ENCODE assay signal across 9 cellular contexts in genomic region chr1:46533179-46533864, GRCh38. TPM values are rescaled to one million over a fixed set of nuclear protein-coding genes. Genes with fewer than 3 reads are reported as not detected.
A peak's percentile ranks its signal among the peaks of the same experiment; 100 is the strongest.
DNase-seq lines count a peak whose midpoint lies in the region; ATAC-seq and TF ChIP-seq lines count a peak whose summit lies in the region.
"Had no signal": no experiment of that assay in that cellular context is flagged by ENCODE, and none has a peak within 500 bp of the region (broad histone marks: within the 10 kb centered on the region; RNA-seq: fewer than 3 reads in every experiment).

No MANE protein-coding gene starts in this region.

- TF ChIP-seq EP300 in esophagus muscularis mucosa (IDR thresholded peaks at IDR 0.05) (no peak), upper lobe of left lung (IDR thresholded peaks at IDR 0.05) (no peak)

- in situ Hi-C loops in ACHN (cut with HindIII; ENCODE audit: low pct_ligation_motif_present, low pct_unique_long_range_greater_than_20kb, low sequenced_read_pairs), result no loop called here

- peak overlapping the region; percentile 77 for H3K27ac Mint-ChIP-seq in CD8-positive, alpha-beta T cell
- H3K27ac Mint-ChIP-seq in nephron progenitor cell, result no peak overlapping the region

- H3K27me3 Mint-ChIP-seq in CD8-positive, alpha-beta T cell (ENCODE audit: low read depth), result peaks cover 19% of the 10 kb centered on the region
- H3K27me3 Mint-ChIP-seq in activated T-cell treated with anti-CD3 and anti-CD28 coated beads, Interleukin-2, amount 50 U/mL, for 4 hours (ENCODE audit: low read depth), result peaks cover 16% of the 10 kb centered on the region
- peaks cover 92% of the 10 kb centered on the region for H3K27me3 Mint-ChIP-seq in nephron progenitor cell (ENCODE audit: low read depth, poor library complexity)

- CTCF ChIA-PET in CD8-positive, alpha-beta T cell (lab: Charles Lee), result interaction anchor here (0.7 to 4.8 kb wide), 7 partner anchors 11 to 193 kb away, joined by 3 to 30 read pairs (median 4); partner anchors contain the start of gene KNCN

- TF ChIP-seq CTCF in CD8-positive, alpha-beta T cell (IDR thresholded peaks at IDR 0.05), result no peak
- TF ChIP-seq CTCF in esophagus muscularis mucosa (IDR thresholded peaks at IDR 0.05), result no peak
- TF ChIP-seq CTCF in nephron progenitor cell (IDR thresholded peaks at IDR 0.05), result no peak
- TF ChIP-seq CTCF in upper lobe of left lung (IDR thresholded peaks at IDR 0.05), result no peak

- TF ChIP-seq POLR2A in esophagus muscularis mucosa (IDR thresholded peaks at IDR 0.05; ENCODE audit: low read depth) (no peak), upper lobe of left lung (IDR thresholded peaks at IDR 0.05) (no peak)

- no peaks in the 10 kb centered on the region for H3K27me3 ChIP-seq in CD8-positive, alpha-beta T cell (ENCODE audit: insufficient read depth, low read length)
- H3K27me3 ChIP-seq in esophagus muscularis mucosa (peaks cover 0 to 21% (median 0%) of the 10 kb centered on the region in 4 donors), upper lobe of left lung (peaks cover 0 to 2% (median 0%) of the 10 kb centered on the region in 4 donors)

- POLR2A ChIA-PET in CD8-positive, alpha-beta T cell (lab: Charles Lee), result interaction anchor here (0.6 to 1.5 kb wide), 4 partner anchors 14 to 286 kb away, joined by 3 read pairs; partner anchors contain the start of gene RAD54L

- peaks cover 7% of the 10 kb centered on the region for H3K4me1 ChIP-seq in CD8-positive, alpha-beta T cell (ENCODE audit: insufficient read depth, low read length)
- H3K4me1 ChIP-seq in esophagus muscularis mucosa, result peaks cover 7 to 14% (median 14%) of the 10 kb centered on the region in 4 donors
- peaks cover 5 to 15% (median 6%) of the 10 kb centered on the region in 4 donors for H3K4me1 ChIP-seq in upper lobe of left lung

- peaks cover 3% of the 10 kb centered on the region for H3K4me1 Mint-ChIP-seq in CD8-positive, alpha-beta T cell (ENCODE audit: low read depth)
- peaks cover 9% of the 10 kb centered on the region for H3K4me1 Mint-ChIP-seq in activated T-cell treated with anti-CD3 and anti-CD28 coated beads, Interleukin-2, amount 50 U/mL, for 4 hours (ENCODE audit: low read depth)
- H3K4me1 Mint-ChIP-seq in nephron progenitor cell, result peaks cover 5% of the 10 kb centered on the region

- peak; percentile 77 for ATAC-seq in CD8-positive, alpha-beta T cell
- ATAC-seq in activated T-cell treated with anti-CD3 and anti-CD28 coated beads, Interleukin-2, amount 50 U/mL, for 4 hours, result peak; percentile 82 to 83
- peak in 1 of 2 donors; percentile 64 for ATAC-seq in upper lobe of left lung (ENCODE audit: low FRiP score in 2 of 2)

- no peaks in the 10 kb centered on the region for H3K36me3 Mint-ChIP-seq in CD8-positive, alpha-beta T cell
- no peaks in the 10 kb centered on the region for H3K36me3 Mint-ChIP-seq in activated T-cell treated with anti-CD3 and anti-CD28 coated beads, Interleukin-2, amount 50 U/mL, for 4 hours (ENCODE audit: insufficient read depth)
- no peaks in the 10 kb centered on the region for H3K36me3 Mint-ChIP-seq in nephron progenitor cell (ENCODE audit: low read depth)

- H3K36me3 ChIP-seq in CD8-positive, alpha-beta T cell (ENCODE audit: insufficient read depth, low read length), result no peaks in the 10 kb centered on the region
- H3K36me3 ChIP-seq in esophagus muscularis mucosa, result no peaks in the 10 kb centered on the region
- no peaks in the 10 kb centered on the region for H3K36me3 ChIP-seq in upper lobe of left lung

- peak overlapping the region; percentile 85 for H3K4me3 Mint-ChIP-seq in CD8-positive, alpha-beta T cell
- peak overlapping the region; percentile 65 for H3K4me3 Mint-ChIP-seq in activated T-cell treated with anti-CD3 and anti-CD28 coated beads, Interleukin-2, amount 50 U/mL, for 4 hours
- peak overlapping the region; percentile 84 for H3K4me3 Mint-ChIP-seq in nephron progenitor cell

- H3K27ac ChIP-seq in CD8-positive, alpha-beta T cell (ENCODE audit: low read depth, low read length), result peak overlapping the region; percentile 55
- H3K27ac ChIP-seq in esophagus muscularis mucosa (replicated peaks in 1 of 4) (peak overlapping the region; percentile 78 to 86 (median 84)), upper lobe of left lung (peak overlapping the region in 1 of 4 donors; percentile 11)

- peak; percentile 27 to 72 (median 48) for DNase-seq in CD8-positive, alpha-beta T cell
- DNase-seq in NCI-H1105 (lab: John Stamatoyannopoulos, UW), result peak; percentile 66
- DNase-seq in activated T-cell treated with anti-CD3 and anti-CD28 coated beads, Interleukin-2, amount 50 U/mL, for 4 hours, result peak; percentile 49
- DNase-seq in esophagus muscularis mucosa (ENCODE audit: extremely low spot score), result no peak
- peak; percentile 64 for DNase-seq in nephron progenitor cell
- DNase-seq in upper lobe of left lung, result peak in 1 of 2 donors; percentile 90
- no peak for DNase-seq in ACHN
- no peak for DNase-seq in SIG-M5 (lab: John Stamatoyannopoulos, UW)

- WGBS in esophagus muscularis mucosa, result 31% methylated on average over 10 of the region's 71 CpGs
- WGBS in upper lobe of left lung, 2 donors, result 35 to 41% methylated on average over 6 to 7 of the region's 71 CpGs

- intact Hi-C loops in CD8-positive, alpha-beta T cell (cut with DNase I, micrococcal nuclease), result loop anchor here (1.0 to 5.0 kb wide), 3 partner anchors 69 to 192 kb away; partner anchors contain the start of genes MKNK1 (in 1 of the 2) and MOB3C (in 1 of the 2)
- intact Hi-C loops in esophagus muscularis mucosa (cut with DNase I), result loop anchor here (2.0 kb wide), 1 partner anchor 127 kb away; no protein-coding TSS in a partner anchor

- no peaks in the 10 kb centered on the region for H3K9me3 Mint-ChIP-seq in CD8-positive, alpha-beta T cell
- no peaks in the 10 kb centered on the region for H3K9me3 Mint-ChIP-seq in activated T-cell treated with anti-CD3 and anti-CD28 coated beads, Interleukin-2, amount 50 U/mL, for 4 hours
- peaks cover 26% of the 10 kb centered on the region for H3K9me3 Mint-ChIP-seq in nephron progenitor cell

- no peaks in the 10 kb centered on the region for H3K9me3 ChIP-seq in CD8-positive, alpha-beta T cell (ENCODE audit: low read length)
- H3K9me3 ChIP-seq in esophagus muscularis mucosa, result no peaks in the 10 kb centered on the region
- no peaks in the 10 kb centered on the region for H3K9me3 ChIP-seq in upper lobe of left lung

- H3K4me3 ChIP-seq in CD8-positive, alpha-beta T cell (ENCODE audit: low read depth, low read length), result peak overlapping the region; percentile 42
- H3K4me3 ChIP-seq in esophagus muscularis mucosa (peak overlapping the region; percentile 55 to 63 (median 58)), upper lobe of left lung (peak overlapping the region in 3 of 4 donors; percentile 38 to 48 (median 43))

RNA-seq across cellular contexts. Expression of gene KNCN, which starts 18.1 kb away (rescaled TPM):
- not detected for total RNA-seq in CD8-positive, alpha-beta T cell
- not detected for total RNA-seq in activated T-cell treated with anti-CD3 and anti-CD28 coated beads, Interleukin-2, amount 50 U/mL, for 4 hours
- not detected for total RNA-seq in esophagus muscularis mucosa
- total RNA-seq in upper lobe of left lung, result not detected
- total RNA-seq: myocyte had no signal

RNA-seq across cellular contexts. Expression of gene DMBX1, which starts 43.7 kb away (rescaled TPM):
- not detected for total RNA-seq in CD8-positive, alpha-beta T cell
- not detected for total RNA-seq in activated T-cell treated with anti-CD3 and anti-CD28 coated beads, Interleukin-2, amount 50 U/mL, for 4 hours
- total RNA-seq in esophagus muscularis mucosa (not detected), upper lobe of left lung (not detected)
- total RNA-seq: myocyte had no signal

Comparison
In these comparisons a context has a peak if more than half of its experiments do, and no peak if none do; other contexts are left out.
1. DNase-seq: peak in CD8-positive, alpha-beta T cell (7 of 7), NCI-H1105 (single experiment), activated T-cell treated with anti-CD3 and anti-CD28 coated beads, Interleukin-2, amount 50 U/mL, for 4 hours (single experiment) and nephron progenitor cell (single experiment); none in esophagus muscularis mucosa (single experiment), ACHN (single experiment) and SIG-M5 (single experiment).
2. Peak in every context shown above with its lines, with median percentiles within 50 percentile points of each other: H3K4me3 ChIP-seq and H3K4me3 Mint-ChIP-seq.